Comparison of ENCODE assay signal across 1 cellular context in the genomic region with DNA sequence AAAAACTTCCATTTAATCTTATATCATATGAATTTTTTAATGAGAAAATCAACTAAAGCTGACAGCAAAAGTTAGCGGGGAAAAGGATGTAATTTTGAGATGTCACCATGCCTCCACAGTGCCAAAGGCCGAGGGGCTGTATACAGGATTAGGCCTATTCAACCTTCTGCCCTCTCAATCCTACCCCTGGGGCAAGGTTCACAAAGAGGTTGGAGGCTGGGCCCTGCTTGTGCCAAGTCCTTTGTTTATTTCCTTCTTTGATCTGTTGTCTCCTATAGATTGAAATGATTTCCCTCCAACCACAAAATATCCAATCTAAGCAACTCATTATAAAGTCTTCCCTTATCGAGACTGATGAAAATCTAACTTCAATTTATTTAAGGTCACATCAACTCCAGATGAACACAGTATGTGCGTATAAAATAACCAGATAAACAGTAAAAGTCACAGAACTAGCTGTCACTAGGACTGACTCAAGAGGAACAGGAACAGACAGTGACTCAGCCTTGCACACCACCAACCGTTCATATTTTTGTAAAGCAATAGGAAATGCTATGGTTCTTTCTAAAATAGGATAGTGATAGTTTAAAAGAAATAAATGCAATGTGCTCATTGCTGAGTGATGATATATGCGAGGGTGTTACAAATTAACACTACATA.
TF ChIP-seq lines count a peak whose summit lies in the region.

No MANE protein-coding gene starts in this region.

TF ChIP-seq in GM12878, 131 proteins besides CTCF, POLR2A, EP300 and RAD21 (continued from another document):
- TF ChIP-seq, protein P1, sequence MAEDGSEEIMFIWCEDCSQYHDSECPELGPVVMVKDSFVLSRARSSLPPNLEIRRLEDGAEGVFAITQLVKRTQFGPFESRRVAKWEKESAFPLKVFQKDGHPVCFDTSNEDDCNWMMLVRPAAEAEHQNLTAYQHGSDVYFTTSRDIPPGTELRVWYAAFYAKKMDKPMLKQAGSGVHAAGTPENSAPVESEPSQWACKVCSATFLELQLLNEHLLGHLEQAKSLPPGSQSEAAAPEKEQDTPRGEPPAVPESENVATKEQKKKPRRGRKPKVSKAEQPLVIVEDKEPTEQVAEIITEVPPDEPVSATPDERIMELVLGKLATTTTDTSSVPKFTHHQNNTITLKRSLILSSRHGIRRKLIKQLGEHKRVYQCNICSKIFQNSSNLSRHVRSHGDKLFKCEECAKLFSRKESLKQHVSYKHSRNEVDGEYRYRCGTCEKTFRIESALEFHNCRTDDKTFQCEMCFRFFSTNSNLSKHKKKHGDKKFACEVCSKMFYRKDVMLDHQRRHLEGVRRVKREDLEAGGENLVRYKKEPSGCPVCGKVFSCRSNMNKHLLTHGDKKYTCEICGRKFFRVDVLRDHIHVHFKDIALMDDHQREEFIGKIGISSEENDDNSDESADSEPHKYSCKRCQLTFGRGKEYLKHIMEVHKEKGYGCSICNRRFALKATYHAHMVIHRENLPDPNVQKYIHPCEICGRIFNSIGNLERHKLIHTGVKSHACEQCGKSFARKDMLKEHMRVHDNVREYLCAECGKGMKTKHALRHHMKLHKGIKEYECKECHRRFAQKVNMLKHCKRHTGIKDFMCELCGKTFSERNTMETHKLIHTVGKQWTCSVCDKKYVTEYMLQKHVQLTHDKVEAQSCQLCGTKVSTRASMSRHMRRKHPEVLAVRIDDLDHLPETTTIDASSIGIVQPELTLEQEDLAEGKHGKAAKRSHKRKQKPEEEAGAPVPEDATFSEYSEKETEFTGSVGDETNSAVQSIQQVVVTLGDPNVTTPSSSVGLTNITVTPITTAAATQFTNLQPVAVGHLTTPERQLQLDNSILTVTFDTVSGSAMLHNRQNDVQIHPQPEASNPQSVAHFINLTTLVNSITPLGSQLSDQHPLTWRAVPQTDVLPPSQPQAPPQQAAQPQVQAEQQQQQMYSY (CRISPR knock-in tag; IDR thresholded peaks at IDR 0.05): no peak
- TF ChIP-seq RCOR1 (conservative IDR thresholded peaks at IDR 0.05; ENCODE audit: low read depth, low read length): no peak
- TF ChIP-seq, protein P2, sequence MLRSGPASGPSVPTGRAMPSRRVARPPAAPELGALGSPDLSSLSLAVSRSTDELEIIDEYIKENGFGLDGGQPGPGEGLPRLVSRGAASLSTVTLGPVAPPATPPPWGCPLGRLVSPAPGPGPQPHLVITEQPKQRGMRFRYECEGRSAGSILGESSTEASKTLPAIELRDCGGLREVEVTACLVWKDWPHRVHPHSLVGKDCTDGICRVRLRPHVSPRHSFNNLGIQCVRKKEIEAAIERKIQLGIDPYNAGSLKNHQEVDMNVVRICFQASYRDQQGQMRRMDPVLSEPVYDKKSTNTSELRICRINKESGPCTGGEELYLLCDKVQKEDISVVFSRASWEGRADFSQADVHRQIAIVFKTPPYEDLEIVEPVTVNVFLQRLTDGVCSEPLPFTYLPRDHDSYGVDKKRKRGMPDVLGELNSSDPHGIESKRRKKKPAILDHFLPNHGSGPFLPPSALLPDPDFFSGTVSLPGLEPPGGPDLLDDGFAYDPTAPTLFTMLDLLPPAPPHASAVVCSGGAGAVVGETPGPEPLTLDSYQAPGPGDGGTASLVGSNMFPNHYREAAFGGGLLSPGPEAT (IDR thresholded peaks at IDR 0.05; ENCODE audit: low read depth): no peak
- TF ChIP-seq, protein P3, sequence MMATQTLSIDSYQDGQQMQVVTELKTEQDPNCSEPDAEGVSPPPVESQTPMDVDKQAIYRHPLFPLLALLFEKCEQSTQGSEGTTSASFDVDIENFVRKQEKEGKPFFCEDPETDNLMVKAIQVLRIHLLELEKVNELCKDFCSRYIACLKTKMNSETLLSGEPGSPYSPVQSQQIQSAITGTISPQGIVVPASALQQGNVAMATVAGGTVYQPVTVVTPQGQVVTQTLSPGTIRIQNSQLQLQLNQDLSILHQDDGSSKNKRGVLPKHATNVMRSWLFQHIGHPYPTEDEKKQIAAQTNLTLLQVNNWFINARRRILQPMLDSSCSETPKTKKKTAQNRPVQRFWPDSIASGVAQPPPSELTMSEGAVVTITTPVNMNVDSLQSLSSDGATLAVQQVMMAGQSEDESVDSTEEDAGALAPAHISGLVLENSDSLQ (IDR thresholded peaks at IDR 0.05): no peak
- TF ChIP-seq, protein P4, sequence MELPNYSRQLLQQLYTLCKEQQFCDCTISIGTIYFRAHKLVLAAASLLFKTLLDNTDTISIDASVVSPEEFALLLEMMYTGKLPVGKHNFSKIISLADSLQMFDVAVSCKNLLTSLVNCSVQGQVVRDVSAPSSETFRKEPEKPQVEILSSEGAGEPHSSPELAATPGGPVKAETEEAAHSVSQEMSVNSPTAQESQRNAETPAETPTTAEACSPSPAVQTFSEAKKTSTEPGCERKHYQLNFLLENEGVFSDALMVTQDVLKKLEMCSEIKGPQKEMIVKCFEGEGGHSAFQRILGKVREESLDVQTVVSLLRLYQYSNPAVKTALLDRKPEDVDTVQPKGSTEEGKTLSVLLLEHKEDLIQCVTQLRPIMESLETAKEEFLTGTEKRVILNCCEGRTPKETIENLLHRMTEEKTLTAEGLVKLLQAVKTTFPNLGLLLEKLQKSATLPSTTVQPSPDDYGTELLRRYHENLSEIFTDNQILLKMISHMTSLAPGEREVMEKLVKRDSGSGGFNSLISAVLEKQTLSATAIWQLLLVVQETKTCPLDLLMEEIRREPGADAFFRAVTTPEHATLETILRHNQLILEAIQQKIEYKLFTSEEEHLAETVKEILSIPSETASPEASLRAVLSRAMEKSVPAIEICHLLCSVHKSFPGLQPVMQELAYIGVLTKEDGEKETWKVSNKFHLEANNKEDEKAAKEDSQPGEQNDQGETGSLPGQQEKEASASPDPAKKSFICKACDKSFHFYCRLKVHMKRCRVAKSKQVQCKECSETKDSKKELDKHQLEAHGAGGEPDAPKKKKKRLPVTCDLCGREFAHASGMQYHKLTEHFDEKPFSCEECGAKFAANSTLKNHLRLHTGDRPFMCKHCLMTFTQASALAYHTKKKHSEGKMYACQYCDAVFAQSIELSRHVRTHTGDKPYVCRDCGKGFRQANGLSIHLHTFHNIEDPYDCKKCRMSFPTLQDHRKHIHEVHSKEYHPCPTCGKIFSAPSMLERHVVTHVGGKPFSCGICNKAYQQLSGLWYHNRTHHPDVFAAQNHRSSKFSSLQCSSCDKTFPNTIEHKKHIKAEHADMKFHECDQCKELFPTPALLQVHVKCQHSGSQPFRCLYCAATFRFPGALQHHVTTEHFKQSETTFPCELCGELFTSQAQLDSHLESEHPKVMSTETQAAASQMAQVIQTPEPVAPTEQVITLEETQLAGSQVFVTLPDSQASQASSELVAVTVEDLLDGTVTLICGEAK (IDR thresholded peaks at IDR 0.05; ENCODE audit: borderline replicate concordance): no peak
- TF ChIP-seq EED (IDR thresholded peaks at IDR 0.05; ENCODE audit: low read depth): no peak
- TF ChIP-seq NBN (IDR thresholded peaks at IDR 0.05): no peak
